ENCODE assay signal across 16 cellular contexts in genomic region chr3:62259924-62260323, GRCh38.
DNase-seq lines count a peak whose midpoint lies in the region; ATAC-seq, FAIRE-seq and TF ChIP-seq lines count a peak whose summit lies in the region.
"Had no signal": no experiment of that assay in that cellular context is flagged by ENCODE, and none has a peak within 500 bp of the region (broad histone marks: within the 10 kb centered on the region; RNA-seq: fewer than 3 reads in every experiment).

No MANE protein-coding gene starts in this region.

- no peaks in the 10 kb centered on the region for H3K36me3 ChIP-seq in GM12878 (ENCODE audit: control insufficient read depth in 2 of 2, insufficient read depth in 2 of 2, low read length in 1 of 2)
- H3K36me3 ChIP-seq in keratinocyte (ENCODE audit: control insufficient read depth in 2 of 2, extremely low read depth in 1 of 2, insufficient read depth in 2 of 2, low read length in 2 of 2), result peaks cover 0 to 1% of the 10 kb centered on the region in 2 experiments
- H3K36me3 ChIP-seq in uterus, result no peaks in the 10 kb centered on the region

- H4K20me1 ChIP-seq in GM12878 (ENCODE audit: control insufficient read depth, insufficient read depth) (no peaks in the 10 kb centered on the region), keratinocyte (ENCODE audit: control insufficient read depth, extremely low read depth, insufficient read depth, low read length) (no peaks in the 10 kb centered on the region)

- intact Hi-C loops in GM12878 (cut with micrococcal nuclease; ENCODE audit: unreplicated experiment), result no loop called here
- intact Hi-C loops in uterus (cut with DNase I; ENCODE audit: low total_unique reads), result no loop called here

- TF ChIP-seq RAD21 in GM12878 (IDR thresholded peaks at IDR 0.05; ENCODE audit: insufficient read depth, low read depth, low read length), result no peak

- no peak overlapping the region for H3K4me2 ChIP-seq in GM12878 (ENCODE audit: control insufficient read depth, insufficient read depth)
- H3K4me2 ChIP-seq in keratinocyte (ENCODE audit: control insufficient read depth, extremely low read depth, insufficient read depth, low read depth, low read length), result no peak overlapping the region

- dilution Hi-C loops in keratinocyte (cut with MboI; ENCODE audit: extremely low pct_ligation_motif_present, low sequenced_read_pairs), result no loop called here

- H3K4me3 ChIP-seq in GM12878, result no peak overlapping the region
- no peak overlapping the region for H3K4me3 ChIP-seq in keratinocyte (ENCODE audit: control insufficient read depth in 2 of 3, extremely low read depth in 1 of 3, insufficient read depth in 2 of 3, low read depth in 1 of 3, low read length in 3 of 3)
- no peak overlapping the region for H3K4me3 ChIP-seq in uterus

- H3K9me1 ChIP-seq in keratinocyte (ENCODE audit: control insufficient read depth, extremely low read depth, insufficient read depth, low read length), result no peaks in the 10 kb centered on the region

- ATAC-seq in GM12878 (peak; percentile 59), HG03432 (IDR thresholded peaks at IDR 0.05; ENCODE audit: unreplicated experiment) (no peak), GM18861 (IDR thresholded peaks at IDR 0.05; ENCODE audit: unreplicated experiment) (no peak)

- H3K79me2 ChIP-seq in GM12878 (ENCODE audit: control insufficient read depth, insufficient read depth, low read length), result no peaks in the 10 kb centered on the region
- H3K79me2 ChIP-seq in keratinocyte (ENCODE audit: control insufficient read depth, insufficient read depth, low read length), result no peaks in the 10 kb centered on the region

- DNase-seq in HTR-8/SVneo (ENCODE audit: insufficient read length, low spot score) (no peak), GM12878 (ENCODE audit: low read depth, low spot score) (no peak), keratinocyte (ENCODE audit: low read depth, low spot score) (no peak), uterus (no peak)
- DNase-seq: ACHN; AML-193; Caco-2; CD4-positive, alpha-beta T cell; H9 had no signal

- FAIRE-seq in HTR-8/SVneo (lab: Jason Lieb, UNC) (peak; percentile 26), GM12878 (lab: Jason Lieb, UNC) (no peak), keratinocyte (lab: Jason Lieb, UNC) (peak; percentile 52)
- FAIRE-seq: A204.1, D721Med, G401.6, H1 had no signal

- in situ Hi-C loops in GM12878 (cut with MboI), result no loop called here

- 0% methylated on average over 3 of the region's 3 CpGs for WGBS in GM12878 (ENCODE audit: insufficient coverage, insufficient replicate concordance, low lambda C conversion rate, missing lambda C conversion rate)

- H3K27ac ChIP-seq in GM12878 (ENCODE audit: control insufficient read depth, insufficient read depth) (no peak overlapping the region), keratinocyte (ENCODE audit: control insufficient read depth, insufficient read depth, low read length) (no peak overlapping the region), uterus (no peak overlapping the region)
- H3K27ac ChIP-seq: C4-2B had no signal

- H2AFZ ChIP-seq in GM12878 (ENCODE audit: control insufficient read depth, low read depth, low read length) (no peak overlapping the region), keratinocyte (ENCODE audit: control insufficient read depth, low read length) (no peak overlapping the region)

- POLR2A ChIA-PET in GM12878 (lab: Charles Lee), result interaction anchor here (0.7 to 1.1 kb wide), 2 partner anchors 14 to 22 kb away, joined by 3 read pairs; no protein-coding TSS in a partner anchor

- no peaks in the 10 kb centered on the region for H3K9me3 ChIP-seq in GM12878 (replicated peaks; ENCODE audit: control insufficient read depth, insufficient read depth, low read length)
- H3K9me3 ChIP-seq in keratinocyte (ENCODE audit: control insufficient read depth, low read depth, low read length), result no peaks in the 10 kb centered on the region
- no peaks in the 10 kb centered on the region for H3K9me3 ChIP-seq in uterus
- H3K9me3 ChIP-seq: Caco-2 had no signal

- CTCF ChIA-PET in GM12878 (lab: Yijun Ruan, JAX), result interaction anchor here (1.0 to 6.1 kb wide), 6 partner anchors 10 to 74 kb away, joined by 4 to 29 read pairs (median 9); no protein-coding TSS in a partner anchor

- TF ChIP-seq CTCF in GM12878 (IDR thresholded peaks at IDR 0.05 in 2 of 3, conservative IDR thresholded peaks at IDR 0.05 in 1 of 3; ENCODE audit: control insufficient read depth in 2 of 3, extremely low read depth in 1 of 3, insufficient read depth in 1 of 3, low read depth in 3 of 3, low read length in 3 of 3), result no peak
- TF ChIP-seq CTCF in keratinocyte (optimal IDR thresholded peaks at IDR 0.05 in 1 of 3, IDR thresholded peaks at IDR 0.05 in 1 of 3, conservative IDR thresholded peaks at IDR 0.05 in 1 of 3; ENCODE audit: extremely low read depth in 1 of 3, insufficient read depth in 2 of 3, low read length in 3 of 3), result no peak
- TF ChIP-seq CTCF in uterus (IDR thresholded peaks at IDR 0.05), result no peak

- RAD21 ChIA-PET in GM12878 (lab: Charles Lee; ENCODE audit: unreplicated experiment), result interaction anchor here (2.3 to 4.7 kb wide), 2 partner anchors 22 to 24 kb away, joined by 6 to 30 read pairs; no protein-coding TSS in a partner anchor

- no peak for TF ChIP-seq EP300 in GM12878 (IDR thresholded peaks at IDR 0.05; ENCODE audit: borderline replicate concordance in 1 of 2, control insufficient read depth in 1 of 2, low read depth in 2 of 2, low read length in 2 of 2)

- TF ChIP-seq POLR2A in GM12878 (IDR thresholded peaks at IDR 0.05; ENCODE audit: low read depth, low read length) (no peak), uterus (IDR thresholded peaks at IDR 0.05) (no peak)

- H3K27me3 ChIP-seq in GM12878 (replicated peaks in 1 of 2; ENCODE audit: control insufficient read depth in 2 of 2, insufficient read depth in 2 of 2, low read length in 1 of 2) (no peaks in the 10 kb centered on the region), keratinocyte (ENCODE audit: control insufficient read depth, extremely low read depth, insufficient read depth, low read length) (no peaks in the 10 kb centered on the region), uterus (no peaks in the 10 kb centered on the region)

- H3K4me1 ChIP-seq in GM12878 (ENCODE audit: control insufficient read depth, insufficient read depth, low read length) (no peaks in the 10 kb centered on the region), keratinocyte (ENCODE audit: control insufficient read depth, extremely low read depth, insufficient read depth, low read length) (peaks cover 14% of the 10 kb centered on the region), uterus (no peaks in the 10 kb centered on the region)
- H3K4me1 ChIP-seq: Caco-2 had no signal

- no TSS peak for BruUV-seq in GM12878 (replicated peaks; lab: Mats Ljungman, UMichigan)

- H3K9ac ChIP-seq in GM12878 (ENCODE audit: control insufficient read depth, insufficient read depth, low read length) (no peak overlapping the region), keratinocyte (ENCODE audit: control insufficient read depth, extremely low read depth, insufficient read depth, low read length) (no peak overlapping the region)

- SMC1A ChIA-PET in GM12878 (lab: Charles Lee; ENCODE audit: uncharacterized antibody, unreplicated experiment), result interaction anchor here (1.7 to 6.1 kb wide), 3 partner anchors 10 to 58 kb away, joined by 6 to 58 read pairs (median 22); no protein-coding TSS in a partner anchor

TF ChIP-seq in GM12878, 131 proteins besides CTCF, POLR2A, EP300 and RAD21 (continues in another document):
- no peak for TF ChIP-seq YY1 (IDR thresholded peaks at IDR 0.05; ENCODE audit: low read depth, low read length)
- no peak for TF ChIP-seq KLF5 (IDR thresholded peaks at IDR 0.05; ENCODE audit: partially characterized antibody)
- TF ChIP-seq SMAD5 (IDR thresholded peaks at IDR 0.05; ENCODE audit: low read depth), result no peak
- no peak for TF ChIP-seq CEBPZ (IDR thresholded peaks at IDR 0.05; ENCODE audit: low read depth, low read length)
- TF ChIP-seq ZNF274 (IDR thresholded peaks at IDR 0.05; ENCODE audit: insufficient read depth, insufficient read length), result no peak
- TF ChIP-seq IRF3 (IDR thresholded peaks at IDR 0.05), result no peak
